18 cellular contexts compared by ENCODE assay signal in the genomic region with DNA sequence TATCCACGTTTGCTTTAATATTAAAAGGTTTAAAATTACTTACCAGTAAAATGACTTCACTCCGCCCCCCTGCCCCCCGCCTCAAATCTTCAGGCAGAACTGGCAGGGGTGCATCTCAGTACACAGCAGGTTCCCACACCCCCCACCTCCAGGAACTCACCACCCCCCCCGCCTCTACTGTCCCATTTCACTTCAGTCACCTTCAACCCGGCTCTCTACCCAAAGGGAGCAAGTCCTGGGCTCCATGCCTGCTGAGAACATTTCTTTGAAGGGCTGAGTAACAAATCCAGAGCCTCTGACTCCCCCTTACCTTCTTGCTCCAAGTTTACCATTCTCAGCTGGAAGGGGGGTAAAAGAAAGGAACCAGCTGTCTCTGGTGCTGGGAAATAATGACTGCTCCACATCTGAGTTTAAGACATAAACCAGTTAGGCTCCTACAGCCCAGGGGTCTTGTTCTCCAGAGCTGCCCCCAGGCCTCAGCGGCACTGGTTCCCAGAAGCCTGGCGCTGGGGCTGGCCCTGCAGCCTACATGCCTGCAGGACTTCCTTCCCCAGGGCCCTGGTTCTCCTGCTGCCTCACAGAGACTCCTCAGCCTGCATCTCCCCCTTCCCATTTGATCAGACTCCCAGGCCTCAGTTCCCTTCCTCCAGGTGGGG. TPM values are rescaled to one million over a fixed set of nuclear protein-coding genes. Genes with fewer than 3 reads are reported as not detected.
DNase-seq lines count a peak whose midpoint lies in the region; ATAC-seq and TF ChIP-seq lines count a peak whose summit lies in the region.
"Had no signal": no experiment of that assay in that cellular context is flagged by ENCODE, and none has a peak within 500 bp of the region (broad histone marks: within the 10 kb centered on the region; RNA-seq: fewer than 3 reads in every experiment).

No MANE protein-coding gene starts in this region.

- H3K4me2 ChIP-seq in neuronal stem cell (ENCODE audit: insufficient read depth, low read length, poor library complexity, severe bottlenecking): no peak overlapping the region
- H3K4me2 ChIP-seq: A549 had no signal

- H2BK120ac ChIP-seq in neuronal stem cell (ENCODE audit: low read depth, low read length): no peak overlapping the region

- POLR2A ChIA-PET in A673 (lab: Charles Lee; ENCODE audit: low non-redundant PET): no interaction called here
- POLR2A ChIA-PET in CD4-positive, alpha-beta T cell (lab: Charles Lee): interaction anchor here (0.9 kb wide), 1 partner anchor 13 kb away, joined by 3 read pairs; no protein-coding TSS in a partner anchor

- no TSS peak for BruUV-seq in A673 (replicated peaks; lab: Mats Ljungman, UMichigan)

- H3K27me3 ChIP-seq in A673 (replicated peaks; ENCODE audit: insufficient read depth, low read depth, low read length, poor library complexity) (no peaks in the 10 kb centered on the region), neuronal stem cell (ENCODE audit: control insufficient read depth in 3 of 3, insufficient read depth in 3 of 3, low read depth in 1 of 3, low read length in 3 of 3) (no peaks in the 10 kb centered on the region)
- H3K27me3 ChIP-seq in CD4-positive, alpha-beta T cell (ENCODE audit: control insufficient read depth, insufficient read depth, low read length): no peaks in the 10 kb centered on the region

- no peak overlapping the region for H2BK15ac ChIP-seq in neuronal stem cell (ENCODE audit: low read length)

- H3K27ac ChIP-seq in A673 (ENCODE audit: low read depth, low read length, poor library complexity, severe bottlenecking) (peak overlapping the region; percentile 50), neuronal stem cell (replicated peaks; ENCODE audit: low read length) (no peak overlapping the region)
- no peak overlapping the region for H3K27ac ChIP-seq in CD4-positive, alpha-beta T cell (ENCODE audit: low read depth, low read length)
- H3K27ac ChIP-seq: A549, C4-2B had no signal

- no peak overlapping the region for H2BK5ac ChIP-seq in neuronal stem cell (ENCODE audit: low read length)

- H3K9me3 Mint-ChIP-seq in CD4-positive, alpha-beta T cell: no peaks in the 10 kb centered on the region

- H3K27me3 Mint-ChIP-seq in CD4-positive, alpha-beta T cell: no peaks in the 10 kb centered on the region
- H3K27me3 Mint-ChIP-seq in T-helper 17 cell: no peaks in the 10 kb centered on the region

- H4K91ac ChIP-seq in neuronal stem cell (ENCODE audit: low read depth, low read length, poor library complexity): no peak overlapping the region

- H3K4me3 Mint-ChIP-seq in CD4-positive, alpha-beta T cell: no peak overlapping the region
- H3K4me3 Mint-ChIP-seq in T-helper 17 cell: no peak overlapping the region

- TF ChIP-seq POLR2A in GM18505 (IDR thresholded peaks at IDR 0.05; ENCODE audit: borderline replicate concordance, extremely low read depth, insufficient read depth, insufficient read length): no peak

- no peaks in the 10 kb centered on the region for H3K9me3 ChIP-seq in A673 (ENCODE audit: low read depth, low read length, poor library complexity, severe bottlenecking)
- no peaks in the 10 kb centered on the region for H3K9me3 ChIP-seq in CD4-positive, alpha-beta T cell (ENCODE audit: control insufficient read depth, low read length)
- H3K9me3 ChIP-seq in T-helper 17 cell (ENCODE audit: control insufficient read depth, low read length, poor library complexity, severe bottlenecking): no peaks in the 10 kb centered on the region
- H3K9me3 ChIP-seq in neuronal stem cell (replicated peaks in 1 of 2; ENCODE audit: control insufficient read depth in 2 of 2, insufficient read depth in 1 of 2, low read depth in 1 of 2, low read length in 2 of 2): no peaks in the 10 kb centered on the region
- H3K9me3 ChIP-seq: A549, HAP-1 had no signal

- no peak overlapping the region for H2BK12ac ChIP-seq in neuronal stem cell (ENCODE audit: low read length)

- peaks cover 71% of the 10 kb centered on the region for H3K36me3 Mint-ChIP-seq in CD4-positive, alpha-beta T cell (ENCODE audit: low read depth)
- H3K36me3 Mint-ChIP-seq in T-helper 17 cell (ENCODE audit: low read depth): peaks cover 6% of the 10 kb centered on the region

- no peak overlapping the region for H4K8ac ChIP-seq in neuronal stem cell (ENCODE audit: low read depth, low read length)

- H3K4me3 ChIP-seq in A673 (ENCODE audit: low read depth, low read length, poor library complexity, severe bottlenecking): no peak overlapping the region
- no peak overlapping the region for H3K4me3 ChIP-seq in neuronal stem cell (ENCODE audit: low read length in 2 of 2)
- H3K4me3 ChIP-seq: A549, HAP-1 had no signal

- H3K23ac ChIP-seq in neuronal stem cell (ENCODE audit: low read depth, low read length, poor library complexity): no peak overlapping the region

- H3K18ac ChIP-seq in neuronal stem cell (ENCODE audit: low read length): no peak overlapping the region

- H3K79me1 ChIP-seq in neuronal stem cell (ENCODE audit: low read depth, low read length): no peaks in the 10 kb centered on the region

- WGBS in neuronal stem cell (ENCODE audit: extremely low coverage in 2 of 2, insufficient read length in 2 of 2, insufficient replicate concordance in 1 of 2), 2 donors: no CpG with 5 or more reads among the region's 7 CpGs

- no peak overlapping the region for H3K4ac ChIP-seq in neuronal stem cell (ENCODE audit: low read length)

- H3K4me1 Mint-ChIP-seq in CD4-positive, alpha-beta T cell (ENCODE audit: low read depth): peaks cover 44% of the 10 kb centered on the region
- peaks cover 35% of the 10 kb centered on the region for H3K4me1 Mint-ChIP-seq in T-helper 17 cell

- H3K4me1 ChIP-seq in A673 (ENCODE audit: insufficient read depth, low read length, poor library complexity, severe bottlenecking) (peaks cover 33% of the 10 kb centered on the region), neuronal stem cell (ENCODE audit: control insufficient read depth in 2 of 2, insufficient read depth in 1 of 2, low read depth in 1 of 2, low read length in 2 of 2) (peaks cover 10 to 15% of the 10 kb centered on the region in 2 donors)
- H3K4me1 ChIP-seq: HAP-1 had no signal

- DNase-seq in A673 (ENCODE audit: low spot score): no peak
- no peak for DNase-seq in CD4-positive, alpha-beta T cell
- no peak for DNase-seq in T-helper 17 cell
- no peak for DNase-seq in neuronal stem cell (ENCODE audit: low spot score)
- no peak for DNase-seq in NCI-H526 (lab: John Stamatoyannopoulos, UW)
- DNase-seq in amniotic stem cell (lab: John Stamatoyannopoulos, UW): no peak
- DNase-seq in activated CD8-positive, alpha-beta memory T cell treated with anti-CD3 and anti-CD28 coated beads for 24 hours: no peak
- DNase-seq: DMS79 treated with DMSO at 0.1 percent for 48 hours, KBM-7, NCI-H1105, NCI-H1694, NCI-H2081 treated with DMSO at 0.1 percent for 48 hours, NCI-H748 treated with DMSO at 0.1 percent for 48 hours, SHP77 treated with DMSO at 0.1 percent for 48 hours had no signal

- peak overlapping the region; percentile 56 for H3K27ac Mint-ChIP-seq in CD4-positive, alpha-beta T cell
- peak overlapping the region; percentile 37 for H3K27ac Mint-ChIP-seq in T-helper 17 cell

- H2AK5ac ChIP-seq in neuronal stem cell (ENCODE audit: low read depth, low read length): peak overlapping the region; percentile 21

- CTCF ChIA-PET in A673 (lab: Charles Lee): no interaction called here
- CTCF ChIA-PET in CD4-positive, alpha-beta T cell (lab: Charles Lee): no interaction called here

- intact Hi-C loops in A673 (cut with micrococcal nuclease; ENCODE audit: unreplicated experiment): no loop called here
- intact Hi-C loops in CD4-positive, alpha-beta T cell (cut with DNase I, micrococcal nuclease): no loop called here

- ATAC-seq in CD4-positive, alpha-beta T cell (ENCODE audit: poor library complexity): no peak
- ATAC-seq in T-helper 17 cell: no peak
- no peak for ATAC-seq in GM18505 (IDR thresholded peaks at IDR 0.05; ENCODE audit: unreplicated experiment)
- ATAC-seq: A549 had no signal

- H3K36me3 ChIP-seq in A673 (ENCODE audit: insufficient read depth, low read length, poor library complexity, severe bottlenecking): peaks cover 19% of the 10 kb centered on the region
- no peaks in the 10 kb centered on the region for H3K36me3 ChIP-seq in neuronal stem cell (replicated peaks in 1 of 2; ENCODE audit: control insufficient read depth in 2 of 2, insufficient read depth in 2 of 2, low read length in 2 of 2)
- H3K36me3 ChIP-seq: HAP-1 had no signal

- H3K14ac ChIP-seq in neuronal stem cell (ENCODE audit: low read length): no peak overlapping the region

- no peak for TF ChIP-seq CTCF in A673 (conservative IDR thresholded peaks at IDR 0.05; ENCODE audit: low read depth, low read length)
- no peak for TF ChIP-seq CTCF in CD4-positive, alpha-beta T cell (IDR thresholded peaks at IDR 0.05)

- no peak overlapping the region for H2AFZ ChIP-seq in neuronal stem cell (ENCODE audit: low read length)

- H3K9ac ChIP-seq in neuronal stem cell (ENCODE audit: low read depth, low read length, poor library complexity): no peak overlapping the region

RNA-seq across cellular contexts. Expression of a gene that starts 42.8 kb away (rescaled TPM):
- total RNA-seq in A673 (2021) (109 and 123 TPM in 2 replicates), T-helper 17 cell (10 to 100 TPM; 62.8 to 67.6 TPM)
- 10 to 100 TPM; 57.1 to 62.1 TPM for total RNA-seq in CD4-positive, alpha-beta T cell
- 47.2 TPM for polyA plus RNA-seq in neuronal stem cell (2013, experiment 1 of 2)
- 47.4 TPM for polyA plus RNA-seq in neuronal stem cell (2013, experiment 2 of 2)
